ENCODE assay signal across 2 cellular contexts in the genomic region with DNA sequence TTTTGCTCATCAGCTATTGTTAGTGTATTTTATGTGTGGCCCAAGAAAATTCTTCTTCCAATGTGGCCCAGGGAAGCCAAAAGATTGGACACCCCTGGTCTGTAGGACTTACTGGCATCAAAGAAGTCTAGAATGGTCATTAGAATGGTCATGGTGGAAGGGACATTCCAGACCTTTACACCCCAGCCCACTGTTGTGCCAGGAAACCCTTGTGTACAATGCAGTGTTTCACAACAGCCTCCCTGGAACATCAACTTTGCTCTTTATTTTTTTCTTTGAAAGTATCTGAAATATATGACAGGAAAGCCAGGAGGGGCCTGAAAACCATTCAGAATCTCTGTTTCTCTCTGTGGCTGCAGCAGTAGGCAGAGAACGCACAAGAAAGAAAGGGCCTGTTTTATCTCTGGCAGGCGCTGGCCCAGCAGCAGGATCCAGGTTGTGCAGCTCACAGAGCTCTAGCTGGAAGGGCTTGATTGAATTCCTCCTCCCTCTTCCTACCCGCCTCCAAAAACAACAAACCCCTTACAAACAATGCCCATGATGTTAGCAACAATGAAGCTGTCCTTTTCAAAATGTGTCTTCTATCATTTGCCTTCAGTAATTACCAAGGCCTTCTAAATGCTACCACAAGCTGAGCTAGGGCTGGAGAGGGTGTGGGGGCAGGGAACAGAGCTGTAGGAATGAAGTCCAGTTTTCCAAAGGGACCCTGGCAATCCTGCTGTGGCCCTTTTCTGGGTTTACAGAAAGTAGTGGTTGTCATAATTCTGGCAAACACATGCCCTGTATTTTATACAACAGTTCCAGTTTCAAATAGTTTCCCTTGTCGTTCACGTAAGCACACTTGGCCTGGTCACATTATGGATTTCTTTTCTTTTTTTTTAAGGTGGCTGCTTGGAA.
TF ChIP-seq lines count a peak whose summit lies in the region.

No MANE protein-coding gene starts in this region.

TF ChIP-seq in GM23338, 12 proteins besides CTCF, POLR2A, EP300 and RAD21 (continued from another document):
- TF ChIP-seq, protein P1, sequence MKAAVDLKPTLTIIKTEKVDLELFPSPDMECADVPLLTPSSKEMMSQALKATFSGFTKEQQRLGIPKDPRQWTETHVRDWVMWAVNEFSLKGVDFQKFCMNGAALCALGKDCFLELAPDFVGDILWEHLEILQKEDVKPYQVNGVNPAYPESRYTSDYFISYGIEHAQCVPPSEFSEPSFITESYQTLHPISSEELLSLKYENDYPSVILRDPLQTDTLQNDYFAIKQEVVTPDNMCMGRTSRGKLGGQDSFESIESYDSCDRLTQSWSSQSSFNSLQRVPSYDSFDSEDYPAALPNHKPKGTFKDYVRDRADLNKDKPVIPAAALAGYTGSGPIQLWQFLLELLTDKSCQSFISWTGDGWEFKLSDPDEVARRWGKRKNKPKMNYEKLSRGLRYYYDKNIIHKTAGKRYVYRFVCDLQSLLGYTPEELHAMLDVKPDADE (IDR thresholded peaks at IDR 0.05): no peak
- TF ChIP-seq POLR2AphosphoS5 (IDR thresholded peaks at IDR 0.05; ENCODE audit: low read depth) (no peak), STAT1 (IDR thresholded peaks at IDR 0.05; ENCODE audit: unreplicated experiment) (no peak)

TF ChIP-seq in HepG2, 621 proteins besides CTCF, POLR2A, EP300 and RAD21 (continued from another document):
- TF ChIP-seq, protein P2, sequence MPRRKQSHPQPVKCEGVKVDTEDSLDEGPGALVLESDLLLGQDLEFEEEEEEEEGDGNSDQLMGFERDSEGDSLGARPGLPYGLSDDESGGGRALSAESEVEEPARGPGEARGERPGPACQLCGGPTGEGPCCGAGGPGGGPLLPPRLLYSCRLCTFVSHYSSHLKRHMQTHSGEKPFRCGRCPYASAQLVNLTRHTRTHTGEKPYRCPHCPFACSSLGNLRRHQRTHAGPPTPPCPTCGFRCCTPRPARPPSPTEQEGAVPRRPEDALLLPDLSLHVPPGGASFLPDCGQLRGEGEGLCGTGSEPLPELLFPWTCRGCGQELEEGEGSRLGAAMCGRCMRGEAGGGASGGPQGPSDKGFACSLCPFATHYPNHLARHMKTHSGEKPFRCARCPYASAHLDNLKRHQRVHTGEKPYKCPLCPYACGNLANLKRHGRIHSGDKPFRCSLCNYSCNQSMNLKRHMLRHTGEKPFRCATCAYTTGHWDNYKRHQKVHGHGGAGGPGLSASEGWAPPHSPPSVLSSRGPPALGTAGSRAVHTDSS (CRISPR knock-in tag; conservative IDR thresholded peaks at IDR 0.05): no peak
- TF ChIP-seq KLF6 (CRISPR knock-in tag; IDR thresholded peaks at IDR 0.05) (no peak), FOXM1 (CRISPR knock-in tag; IDR thresholded peaks at IDR 0.05) (no peak), HNF4A (CRISPR knock-in tag; IDR thresholded peaks at IDR 0.05) (peak; percentile 48), BCL6 (CRISPR knock-in tag; IDR thresholded peaks at IDR 0.05) (peak; percentile 65), ZNF121 (CRISPR knock-in tag; IDR thresholded peaks at IDR 0.05) (no peak), SNAPC2 (CRISPR knock-in tag; IDR thresholded peaks at IDR 0.05) (no peak), DNMT1 (CRISPR knock-in tag; IDR thresholded peaks at IDR 0.05) (no peak), HNRNPLL (IDR thresholded peaks at IDR 0.05; ENCODE audit: low read depth, low read length, poor library complexity, severe bottlenecking) (no peak), FOXP1 (IDR thresholded peaks at IDR 0.05) (no peak), FOXP1 (CRISPR knock-in tag; IDR thresholded peaks at IDR 0.05) (peak; percentile 22; the same call in 1 of the 2 replicates), ZNF644 (CRISPR knock-in tag; IDR thresholded peaks at IDR 0.05; ENCODE audit: low read depth) (peak; percentile 61), FOXA1 (IDR thresholded peaks at IDR 0.05) (no peak), FOXA1 (CRISPR knock-in tag; IDR thresholded peaks at IDR 0.05) (peak; percentile 62), ERF (CRISPR knock-in tag; IDR thresholded peaks at IDR 0.05) (no peak)
- TF ChIP-seq, protein P3, sequence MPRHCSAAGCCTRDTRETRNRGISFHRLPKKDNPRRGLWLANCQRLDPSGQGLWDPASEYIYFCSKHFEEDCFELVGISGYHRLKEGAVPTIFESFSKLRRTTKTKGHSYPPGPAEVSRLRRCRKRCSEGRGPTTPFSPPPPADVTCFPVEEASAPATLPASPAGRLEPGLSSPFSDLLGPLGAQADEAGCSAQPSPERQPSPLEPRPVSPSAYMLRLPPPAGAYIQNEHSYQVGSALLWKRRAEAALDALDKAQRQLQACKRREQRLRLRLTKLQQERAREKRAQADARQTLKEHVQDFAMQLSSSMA (CRISPR knock-in tag; IDR thresholded peaks at IDR 0.05): no peak
